ENCODE assay signal across 1 cellular context in genomic region chr2:189674374-189675112, GRCh38.
TF ChIP-seq lines count a peak whose summit lies in the region.

Gene ANKAR, plus strand, starts transcription at chr2:189674670. Its CDS starts 1,821 bp downstream, at chr2:189676491.

TF ChIP-seq in A549, 52 proteins besides CTCF, POLR2A, EP300 and RAD21 (continued from another document):
- no peak for TF ChIP-seq USF2 (IDR thresholded peaks at IDR 0.05)
- TF ChIP-seq MAFK (IDR thresholded peaks at IDR 0.05; ENCODE audit: partially characterized antibody), result peak; percentile 66
- no peak for TF ChIP-seq PBX3 (IDR thresholded peaks at IDR 0.05)
- no peak for TF ChIP-seq NPAS2 (CRISPR knock-in tag; IDR thresholded peaks at IDR 0.05; ENCODE audit: borderline replicate concordance)
- TF ChIP-seq ESRRA (IDR thresholded peaks at IDR 0.05; ENCODE audit: borderline replicate concordance, low read length), result no peak
- peak; percentile 95 for TF ChIP-seq HMGXB4 (CRISPR knock-in tag; IDR thresholded peaks at IDR 0.05; ENCODE audit: borderline replicate concordance)
- TF ChIP-seq CBX8 (IDR thresholded peaks at IDR 0.05), result no peak
- peak; percentile 62 to 89; a peak in 4 of 5 replicates for TF ChIP-seq JUN (IDR thresholded peaks at IDR 0.05)
- TF ChIP-seq RCOR1 (IDR thresholded peaks at IDR 0.05; ENCODE audit: low read depth, low read length), result no peak
- no peak for TF ChIP-seq HOXB13 (CRISPR knock-in tag; IDR thresholded peaks at IDR 0.05; ENCODE audit: low read depth)
- no peak for TF ChIP-seq ATOH8 (CRISPR knock-in tag; IDR thresholded peaks at IDR 0.05; ENCODE audit: low read depth)
